21 cellular contexts compared by ENCODE assay signal in the genomic region with DNA sequence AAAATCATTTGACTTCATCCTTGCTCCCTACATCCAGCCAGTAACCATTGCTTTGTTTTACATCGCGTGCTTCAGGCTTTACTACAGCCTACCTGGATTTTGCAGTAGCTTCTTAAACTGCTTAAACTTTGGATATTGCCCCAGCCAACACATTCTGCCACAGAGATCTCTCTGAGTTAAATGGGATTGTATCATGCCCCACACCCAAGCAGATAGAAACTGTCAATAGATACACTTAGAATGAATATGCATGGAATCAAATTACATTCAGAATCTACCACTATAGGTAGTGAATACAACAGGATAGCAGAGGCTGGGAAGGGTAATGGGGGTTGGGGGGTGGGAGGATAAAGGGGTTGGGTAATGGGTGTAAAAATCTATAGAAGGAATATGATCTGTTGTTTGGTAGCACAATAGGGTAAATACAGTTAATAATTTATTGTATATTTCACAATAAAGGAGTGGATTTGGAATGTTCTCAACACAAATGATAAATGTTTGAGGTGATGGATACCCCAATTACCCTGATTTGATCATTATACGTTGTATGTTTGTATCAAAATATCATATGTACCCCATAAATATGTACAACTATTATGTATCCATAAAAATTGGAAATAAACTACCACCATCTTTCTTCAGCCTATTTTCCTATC. TPM values are rescaled to one million over a fixed set of nuclear protein-coding genes. Genes with fewer than 3 reads are reported as not detected.
"Had no signal": no experiment of that assay in that cellular context is flagged by ENCODE, and none has a peak within 500 bp of the region (broad histone marks: within the 10 kb centered on the region; RNA-seq: fewer than 3 reads in every experiment).

No MANE protein-coding gene starts in this region.

- H3K27ac ChIP-seq: ascending aorta, esophagus muscularis mucosa, right atrium auricular region, skin epidermis had no signal

- H3K4me3 ChIP-seq: ascending aorta, esophagus muscularis mucosa, right atrium auricular region, skin epidermis, tibial nerve had no signal

- H3K4me1 ChIP-seq: ascending aorta had no signal

- H3K9me3 Mint-ChIP-seq: activated CD4-positive, alpha-beta memory T cell treated with anti-CD3 and anti-CD28 coated beads, Interleukin-2, amount 10 ng/mL, durations not matched to agents 7 days and 5 days; activated naive CD4-positive, alpha-beta T cell treated with anti-CD3 and anti-CD28 coated beads, Interleukin-2, amount 10 ng/mL, durations not matched to agents 7 days and 5 days; activated T-cell treated with anti-CD3 and anti-CD28 coated beads, Interleukin-2, amount 50 U/mL, for 24 hours; nephron progenitor cell; stimulated activated naive B cell treated with anti-CD40 and anti-IgM and Interleukin-4, amounts not matched to agents 10 μg/mL and 1 μg/mL and 100 μg/mL, for 72 hours; T-helper 1 cell treated with Interleukin-12 subunit alpha and Interleukin-12 subunit beta and Interleukin-4 antibody, amounts not matched to agents 30 μg/mL and 1 μg/mL, for 36 hours had no signal

- H3K27me3 ChIP-seq: ascending aorta, esophagus muscularis mucosa, right atrium auricular region, tibial nerve had no signal

- H3K4me1 Mint-ChIP-seq: activated CD4-positive, alpha-beta memory T cell treated with anti-CD3 and anti-CD28 coated beads, Interleukin-2, amount 10 ng/mL, durations not matched to agents 7 days and 5 days; activated CD4-positive, alpha-beta T cell treated with anti-CD3 and anti-CD28 coated beads for 36 hours; activated naive CD4-positive, alpha-beta T cell treated with anti-CD3 and anti-CD28 coated beads, Interleukin-2, amount 10 ng/mL, durations not matched to agents 7 days and 5 days; nephron progenitor cell; stimulated activated naive B cell treated with anti-CD40 and anti-IgM and Interleukin-4, amounts not matched to agents 10 μg/mL and 1 μg/mL and 100 μg/mL, for 72 hours had no signal

- DNase-seq: activated CD4-positive, alpha-beta memory T cell treated with anti-CD3 and anti-CD28 coated beads, Interleukin-2, amount 10 ng/mL, durations not matched to agents 7 days and 5 days; activated CD4-positive, alpha-beta T cell treated with anti-CD3 and anti-CD28 coated beads for 36 hours; activated naive CD4-positive, alpha-beta T cell treated with anti-CD3 and anti-CD28 coated beads, Interleukin-2, amount 10 ng/mL, durations not matched to agents 7 days and 5 days; activated T-cell treated with anti-CD3 and anti-CD28 coated beads, Interleukin-2, amount 50 U/mL, for 24 hours; hippocampal formation; kidney glomerular epithelial cell; left ventricle myocardium superior; mesendoderm; nephron progenitor cell; occipital lobe; stimulated activated CD4-positive, alpha-beta T cell treated with anti-CD3 and anti-CD28 coated beads, Interleukin-15, amount 100 ng/mL, for 24 hours; stimulated activated CD4-positive, alpha-beta T cell treated with anti-CD3 and anti-CD28 coated beads, Interleukin-4, amount 100 ng/mL, for 1 hour; stimulated activated naive B cell treated with anti-CD40 and anti-IgM and Interleukin-4, amounts not matched to agents 10 μg/mL and 1 μg/mL and 100 μg/mL, for 72 hours had no signal

- H3K27me3 Mint-ChIP-seq: activated naive CD4-positive, alpha-beta T cell treated with anti-CD3 and anti-CD28 coated beads, Interleukin-2, amount 10 ng/mL, durations not matched to agents 7 days and 5 days; progenitor cell of endocrine pancreas; stimulated activated naive B cell treated with anti-CD40 and anti-IgM and Interleukin-4, amounts not matched to agents 10 μg/mL and 1 μg/mL and 100 μg/mL, for 72 hours had no signal

- H3K9me3 ChIP-seq: ascending aorta, esophagus muscularis mucosa, right atrium auricular region, tibial nerve had no signal

- H3K36me3 Mint-ChIP-seq: activated naive CD4-positive, alpha-beta T cell treated with anti-CD3 and anti-CD28 coated beads, Interleukin-2, amount 10 ng/mL, durations not matched to agents 7 days and 5 days had no signal

- ATAC-seq: activated CD4-positive, alpha-beta T cell treated with anti-CD3 and anti-CD28 coated beads for 36 hours; stimulated activated naive B cell treated with anti-CD40 and anti-IgM and Interleukin-4, amounts not matched to agents 10 μg/mL and 1 μg/mL and 100 μg/mL, for 72 hours had no signal

- H3K4me3 Mint-ChIP-seq: activated CD4-positive, alpha-beta memory T cell treated with anti-CD3 and anti-CD28 coated beads, Interleukin-2, amount 10 ng/mL, durations not matched to agents 7 days and 5 days; activated CD4-positive, alpha-beta T cell treated with anti-CD3 and anti-CD28 coated beads for 36 hours; activated naive CD4-positive, alpha-beta T cell treated with anti-CD3 and anti-CD28 coated beads, Interleukin-2, amount 10 ng/mL, durations not matched to agents 7 days and 5 days; activated T-cell treated with anti-CD3 and anti-CD28 coated beads, Interleukin-2, amount 50 U/mL, for 24 hours; nephron progenitor cell; stimulated activated naive B cell treated with anti-CD40 and anti-IgM and Interleukin-4, amounts not matched to agents 10 μg/mL and 1 μg/mL and 100 μg/mL, for 72 hours; T-helper 1 cell treated with Interleukin-12 subunit alpha and Interleukin-12 subunit beta and Interleukin-4 antibody, amounts not matched to agents 30 μg/mL and 1 μg/mL, for 36 hours had no signal

- H3K27ac Mint-ChIP-seq: activated CD4-positive, alpha-beta memory T cell treated with anti-CD3 and anti-CD28 coated beads, Interleukin-2, amount 10 ng/mL, durations not matched to agents 7 days and 5 days; activated CD4-positive, alpha-beta T cell treated with anti-CD3 and anti-CD28 coated beads for 36 hours; activated naive CD4-positive, alpha-beta T cell treated with anti-CD3 and anti-CD28 coated beads, Interleukin-2, amount 10 ng/mL, durations not matched to agents 7 days and 5 days; activated T-cell treated with anti-CD3 and anti-CD28 coated beads, Interleukin-2, amount 50 U/mL, for 24 hours; nephron progenitor cell; stimulated activated naive B cell treated with anti-CD40 and anti-IgM and Interleukin-4, amounts not matched to agents 10 μg/mL and 1 μg/mL and 100 μg/mL, for 72 hours had no signal

- H3K36me3 ChIP-seq: ascending aorta, esophagus muscularis mucosa, right atrium auricular region, tibial nerve had no signal

RNA-seq across cellular contexts. Expression of gene MYRFL, which starts 2.7 kb away (rescaled TPM):
- total RNA-seq: activated CD4-positive, alpha-beta memory T cell treated with anti-CD3 and anti-CD28 coated beads, Interleukin-2, amount 10 ng/mL, durations not matched to agents 7 days and 5 days; activated CD4-positive, alpha-beta T cell treated with anti-CD3 and anti-CD28 coated beads for 36 hours; ascending aorta; esophagus muscularis mucosa; glomerular endothelial cell; left ventricle myocardium superior; right atrium auricular region had no signal
